Comparison of ENCODE assay signal across 10 cellular contexts in genomic region chr6:88167625-88167937, GRCh38. TPM values are rescaled to one million over a fixed set of nuclear protein-coding genes. Genes with fewer than 3 reads are reported as not detected.
DNase-seq lines count a peak whose midpoint lies in the region; ATAC-seq and TF ChIP-seq lines count a peak whose summit lies in the region.
"Had no signal": no experiment of that assay in that cellular context is flagged by ENCODE, and none has a peak within 500 bp of the region (broad histone marks: within the 10 kb centered on the region; RNA-seq: fewer than 3 reads in every experiment).

No MANE protein-coding gene starts in this region.

- no peak overlapping the region for H2AFZ ChIP-seq in neural cell (ENCODE audit: low read depth, low read length)

- CTCF ChIA-PET in HEK293 (lab: Yijun Ruan, JAX), result interaction anchor here (1.2 to 1.4 kb wide), 2 partner anchors 15 to 237 kb away, joined by 4 to 6 read pairs; no protein-coding TSS in a partner anchor

- H3K27ac ChIP-seq in BLaER1 treated with 17β-estradiol and CSF1 and Interleukin-3, amounts not matched to agents 10 nM and 100 nM, result no peak overlapping the region
- H3K27ac ChIP-seq in HEK293 (ENCODE audit: extremely low read depth, low read depth, low read length) (no peak overlapping the region), neural cell (ENCODE audit: low read length) (peak overlapping the region; percentile 92)

- H3K4me2 ChIP-seq in BLaER1 treated with 17β-estradiol and CSF1 and Interleukin-3, amounts not matched to agents 10 nM and 100 nM, result peak overlapping the region; percentile 80 to 94 (median 87)
- peak overlapping the region; percentile 31 for H3K4me2 ChIP-seq in neural cell (ENCODE audit: low read length)

- DNase-seq in choroid plexus epithelial cell (ENCODE audit: low read depth), result no peak
- no peak for DNase-seq in omental fat pad (ENCODE audit: low spot score)
- DNase-seq in stimulated activated CD4-positive, alpha-beta T cell treated with anti-CD3 and anti-CD28 coated beads, Interleukin-2, amount 100 ng/mL, for 48 hours, result no peak
- DNase-seq in DMS79 treated with DMSO at 0.1 percent for 48 hours (lab: John Stamatoyannopoulos, UW), result no peak
- DNase-seq: HFFc6, NCI-H1694 treated with DMSO at 0.1 percent for 48 hours had no signal

- TF ChIP-seq EP300 in neural cell (conservative IDR thresholded peaks at IDR 0.05; ENCODE audit: poor library complexity, severe bottlenecking), result no peak

- ATAC-seq in omental fat pad (ENCODE audit: low FRiP score), result no peak
- no peak for ATAC-seq in HG03460 (IDR thresholded peaks at IDR 0.05; ENCODE audit: unreplicated experiment)

- H3K9ac ChIP-seq in BLaER1 treated with 17β-estradiol and CSF1 and Interleukin-3, amounts not matched to agents 10 nM and 100 nM, result peak overlapping the region in 1 of 11 experiments; percentile 77; a peak in 1 of 22 replicates
- H3K9ac ChIP-seq in neural cell (ENCODE audit: low read length), result peak overlapping the region; percentile 95

- H3K4me3 ChIP-seq in BLaER1 treated with 17β-estradiol and CSF1 and Interleukin-3, amounts not matched to agents 10 nM and 100 nM, result peak overlapping the region; percentile 57 to 74 (median 66)
- H3K4me3 ChIP-seq in HEK293 (ENCODE audit: low read depth, low read length) (no peak overlapping the region), choroid plexus epithelial cell (ENCODE audit: low read depth, low read length) (peak overlapping the region; percentile 58), neural cell (ENCODE audit: low read length) (peak overlapping the region; percentile 89)

- H3K27me3 ChIP-seq in BLaER1 treated with 17β-estradiol and CSF1 and Interleukin-3, amounts not matched to agents 10 nM and 100 nM, result peaks cover 33 to 62% (median 55%) of the 10 kb centered on the region in 11 experiments
- H3K27me3 ChIP-seq in neural cell (ENCODE audit: insufficient read depth, low read depth, low read length), result peaks cover 14% of the 10 kb centered on the region

- H3K79me2 ChIP-seq in neural cell (replicated peaks; ENCODE audit: insufficient read depth, low read length), result peaks cover 35% of the 10 kb centered on the region

- no peak for TF ChIP-seq CTCF in HEK293 (tag by site-specific recombination; IDR thresholded peaks at IDR 0.05)
- TF ChIP-seq CTCF in choroid plexus epithelial cell (conservative IDR thresholded peaks at IDR 0.05; ENCODE audit: low read depth, low read length), result no peak
- peak; percentile 18 for TF ChIP-seq CTCF in neural cell (IDR thresholded peaks at IDR 0.05; ENCODE audit: poor library complexity, severe bottlenecking)
- no peak for TF ChIP-seq CTCF in omental fat pad (IDR thresholded peaks at IDR 0.05)

- H4K20me1 ChIP-seq in BLaER1 treated with 17β-estradiol and CSF1 and Interleukin-3, amounts not matched to agents 10 nM and 100 nM, result no peaks in the 10 kb centered on the region
- no peaks in the 10 kb centered on the region for H4K20me1 ChIP-seq in neural cell (ENCODE audit: insufficient read depth)

- H3K9me3 ChIP-seq in BLaER1 treated with 17β-estradiol and CSF1 and Interleukin-3, amounts not matched to agents 10 nM and 100 nM (replicated peaks in 1 of 11), result no peaks in the 10 kb centered on the region
- H3K9me3 ChIP-seq in HEK293 (ENCODE audit: control insufficient read depth, insufficient read depth, low read depth, low read length) (no peaks in the 10 kb centered on the region), neural cell (ENCODE audit: low read length) (no peaks in the 10 kb centered on the region)

- no peaks in the 10 kb centered on the region for H3K9me2 ChIP-seq in neural cell (ENCODE audit: insufficient read depth, low read length)

- POLR2A ChIA-PET in HEK293 (lab: Yijun Ruan, JAX), result no interaction called here

- TF ChIP-seq RAD21 in neural cell (conservative IDR thresholded peaks at IDR 0.05), result no peak

- no peaks in the 10 kb centered on the region for H3K36me3 ChIP-seq in BLaER1 treated with 17β-estradiol and CSF1 and Interleukin-3, amounts not matched to agents 10 nM and 100 nM
- H3K36me3 ChIP-seq in HEK293 (ENCODE audit: control insufficient read depth in 2 of 2, insufficient read depth in 1 of 2, low read length in 2 of 2) (no peaks in the 10 kb centered on the region), neural cell (ENCODE audit: insufficient read depth, low read length) (no peaks in the 10 kb centered on the region)

- H3F3A ChIP-seq in neural cell (ENCODE audit: insufficient read depth, low read length, poor library complexity, severe bottlenecking), result peaks cover 5% of the 10 kb centered on the region

- peaks cover 0 to 5% (median 0%) of the 10 kb centered on the region in 10 experiments; a peak in 2 of 20 replicates for H3K4me1 ChIP-seq in BLaER1 treated with 17β-estradiol and CSF1 and Interleukin-3, amounts not matched to agents 10 nM and 100 nM
- 0 out of 2 replicates have a peak, but pooled peaks cover 4% of the 10 kb centered on the region for H3K4me1 ChIP-seq in HEK293 (ENCODE audit: control insufficient read depth, insufficient read depth, low read length)

TF ChIP-seq in HEK293, 187 proteins besides CTCF, POLR2A, EP300 and RAD21:
- 0 out of 2 replicates have a peak, but pooled peaks have one; percentile 10 for TF ChIP-seq MZF1 (tag by site-specific recombination; IDR thresholded peaks at IDR 0.05; ENCODE audit: borderline replicate concordance)
- TF ChIP-seq KLF1 (tag by site-specific recombination; IDR thresholded peaks at IDR 0.05), result no peak

TF ChIP-seq in neural cell, 6 proteins besides CTCF, POLR2A, EP300 and RAD21:
- TF ChIP-seq SMC3 (conservative IDR thresholded peaks at IDR 0.05; ENCODE audit: poor library complexity), result no peak
- no peak for TF ChIP-seq POLR2AphosphoS5 (IDR thresholded peaks at IDR 0.05)
- TF ChIP-seq EZH2 (IDR thresholded peaks at IDR 0.05; ENCODE audit: borderline replicate concordance, insufficient read depth, low read length, poor library complexity, severe bottlenecking), result no peak
- TF ChIP-seq REST (IDR thresholded peaks at IDR 0.05; ENCODE audit: borderline replicate concordance), result no peak
- TF ChIP-seq MXI1 (conservative IDR thresholded peaks at IDR 0.05; ENCODE audit: poor library complexity, severe bottlenecking), result no peak
- TF ChIP-seq TAF1 (IDR thresholded peaks at IDR 0.05; ENCODE audit: low read depth), result no peak

RNA-seq across cellular contexts. Expression of gene CNR1, which starts 1.4 kb away (rescaled TPM):
- polyA plus RNA-seq in neural cell, result 493 and 512 TPM in 2 replicates
- 718 and 731 TPM in 2 replicates for polyA minus RNA-seq in neural cell
- total RNA-seq in omental fat pad, result 10 to 100 TPM; 14.4 to 56.0 (median 34.0) TPM
- total RNA-seq: HFFc6 had no signal
